In the genomic region with DNA sequence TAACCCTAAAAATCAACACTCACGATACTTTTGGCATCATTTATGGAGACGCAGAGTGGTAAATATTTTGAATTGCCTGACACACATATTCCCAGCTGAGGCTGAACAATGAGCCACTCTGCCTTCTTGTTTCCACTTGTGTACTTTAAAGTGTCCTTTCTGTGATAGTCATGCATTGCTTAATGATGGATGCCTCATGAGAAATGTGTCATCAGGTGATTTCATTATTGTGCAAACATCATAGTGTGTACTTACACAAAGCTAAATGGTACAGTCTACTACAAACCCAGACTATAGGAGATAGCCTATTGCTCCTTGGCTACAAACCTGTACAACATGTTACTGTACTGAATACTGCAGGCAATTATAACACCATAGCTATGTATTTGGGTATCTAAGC, we compare ENCODE assay signal across 1 cellular context.
TF ChIP-seq lines count a peak whose summit lies in the region.

No MANE protein-coding gene starts in this region.

TF ChIP-seq in K562, 482 proteins besides CTCF, POLR2A, EP300 and RAD21 (continued from another document):
- TF ChIP-seq, protein P1, sequence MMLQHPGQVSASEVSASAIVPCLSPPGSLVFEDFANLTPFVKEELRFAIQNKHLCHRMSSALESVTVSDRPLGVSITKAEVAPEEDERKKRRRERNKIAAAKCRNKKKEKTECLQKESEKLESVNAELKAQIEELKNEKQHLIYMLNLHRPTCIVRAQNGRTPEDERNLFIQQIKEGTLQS (IDR thresholded peaks at IDR 0.05), result peak; percentile 33; the same call in 1 of the 2 replicates
- TF ChIP-seq, protein P1 (CRISPR knock-in tag; conservative IDR thresholded peaks at IDR 0.05), result no peak
- no peak for TF ChIP-seq SRSF1 (IDR thresholded peaks at IDR 0.05; ENCODE audit: low read depth, low read length)
- peak; percentile 35 for TF ChIP-seq CEBPB (tag; IDR thresholded peaks at IDR 0.05)
TF ChIP-seq in K562: peak in this region for 3.
